Comparison of ENCODE assay signal across 8 cellular contexts in the genomic region with DNA sequence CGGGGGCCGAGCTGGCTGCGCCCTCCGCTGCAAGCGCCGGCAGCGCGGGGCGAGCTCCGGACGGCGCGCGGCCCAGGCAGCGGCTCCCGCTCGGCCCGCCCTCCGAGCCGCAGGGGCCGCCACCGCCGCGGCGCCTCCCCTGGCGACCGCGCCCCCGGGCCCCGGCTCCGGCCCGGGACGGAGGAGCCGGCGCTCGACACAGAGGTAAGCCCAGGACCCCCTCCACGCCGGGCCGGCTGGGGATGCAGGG. TPM values are rescaled to one million over a fixed set of nuclear protein-coding genes. Genes with fewer than 3 reads are reported as not detected.
DNase-seq lines count a peak whose midpoint lies in the region; ATAC-seq and TF ChIP-seq lines count a peak whose summit lies in the region.

No MANE protein-coding gene starts in this region.

- H3K4me3 ChIP-seq in CD8-positive, alpha-beta memory T cell (ENCODE audit: low read length) = no peak overlapping the region
- peak overlapping the region; percentile 66 to 98 (median 83) for H3K4me3 ChIP-seq in dorsolateral prefrontal cortex
- H3K4me3 ChIP-seq in neutrophil (ENCODE audit: low read depth in 1 of 2, low read length in 1 of 2) = peak overlapping the region; percentile 32 to 52

- intact Hi-C loops in dorsolateral prefrontal cortex (cut with DNase I) = loop anchor here (2.0 to 5.0 kb wide), 4 partner anchors 151 to 556 kb away; a partner anchor contains a TSS

- H3K27me3 Mint-ChIP-seq in CD8-positive, alpha-beta memory T cell = peaks cover 0 to 3% of the 10 kb centered on the region in 2 donors

- POLR2A ChIA-PET in CD8-positive, alpha-beta memory T cell (lab: Charles Lee) = no interaction called here

- ATAC-seq in GM19467 (IDR thresholded peaks at IDR 0.05; ENCODE audit: unreplicated experiment) = peak; percentile 47
- peak; percentile 43 for ATAC-seq in HG03442 (IDR thresholded peaks at IDR 0.05; ENCODE audit: unreplicated experiment)

- H3K9me3 ChIP-seq in CD8-positive, alpha-beta memory T cell (ENCODE audit: low read length) = no peaks in the 10 kb centered on the region
- no peaks in the 10 kb centered on the region for H3K9me3 ChIP-seq in neutrophil

- H3K27ac Mint-ChIP-seq in CD8-positive, alpha-beta memory T cell = no peak overlapping the region

- H3K36me3 ChIP-seq in CD8-positive, alpha-beta memory T cell (ENCODE audit: insufficient read depth, low read length) = no peaks in the 10 kb centered on the region
- no peaks in the 10 kb centered on the region for H3K36me3 ChIP-seq in neutrophil

- TF ChIP-seq CTCF in dorsolateral prefrontal cortex (IDR thresholded peaks at IDR 0.05 in 54 of 56, conservative IDR thresholded peaks at IDR 0.05 in 2 of 56; ENCODE audit: low read depth in 1 of 56, partially characterized antibody in 56 of 56) (no peak), neutrophil (IDR thresholded peaks at IDR 0.05) (no peak)

- no peak for DNase-seq in CD8-positive, alpha-beta memory T cell
- no peak for DNase-seq in dorsolateral prefrontal cortex
- DNase-seq in H4 (ENCODE audit: low spot score) = no peak
- DNase-seq in Kasumi-1 (lab: John Stamatoyannopoulos, UW) = no peak
- no peak for DNase-seq in DMS79 treated with DMSO at 0.1 percent for 48 hours (lab: John Stamatoyannopoulos, UW)

- H3K27ac ChIP-seq in CD8-positive, alpha-beta memory T cell (ENCODE audit: low read depth, low read length) = no peak overlapping the region
- H3K27ac ChIP-seq in dorsolateral prefrontal cortex = peak overlapping the region in 58 of 59 donors; percentile 51 to 99 (median 94)
- H3K27ac ChIP-seq in neutrophil = no peak overlapping the region

- peaks cover 5% of the 10 kb centered on the region for H3K4me1 ChIP-seq in CD8-positive, alpha-beta memory T cell (ENCODE audit: insufficient read depth, low read length)
- peaks cover 11 to 17% of the 10 kb centered on the region in 2 experiments for H3K4me1 ChIP-seq in neutrophil (ENCODE audit: control insufficient read depth in 1 of 2, insufficient read depth in 1 of 2, low read depth in 1 of 2, low read length in 1 of 2)

- CTCF ChIA-PET in CD8-positive, alpha-beta memory T cell (lab: Charles Lee) = interaction anchor here (1.0 kb wide), 1 partner anchor 174 kb away, joined by 3 read pairs; no protein-coding TSS in a partner anchor

- peaks cover 0 to 6% (median 4%) of the 10 kb centered on the region in 3 donors for H3K36me3 Mint-ChIP-seq in CD8-positive, alpha-beta memory T cell

- H3K9me3 Mint-ChIP-seq in CD8-positive, alpha-beta memory T cell = no peaks in the 10 kb centered on the region

- H3K4me1 Mint-ChIP-seq in CD8-positive, alpha-beta memory T cell = peaks cover 15 to 23% (median 19%) of the 10 kb centered on the region in 3 donors

- H3K4me3 Mint-ChIP-seq in CD8-positive, alpha-beta memory T cell = peak overlapping the region in 4 of 7 donors; percentile 85 to 99 (median 92)

- H3K27me3 ChIP-seq in CD8-positive, alpha-beta memory T cell (ENCODE audit: insufficient read depth, low read length, poor library complexity, severe bottlenecking) = no peaks in the 10 kb centered on the region
- H3K27me3 ChIP-seq in dorsolateral prefrontal cortex (no peaks in the 10 kb centered on the region), neutrophil (peaks cover 91% of the 10 kb centered on the region)

RNA-seq across cellular contexts. Expression of a gene that starts 0.2 kb away (rescaled TPM):
- 10 to 100 TPM; 21.8 to 22.2 TPM for total RNA-seq in CD8-positive, alpha-beta memory T cell
- 11.3 TPM for polyA plus RNA-seq in CD8-positive, alpha-beta memory T cell
- total RNA-seq in dorsolateral prefrontal cortex = 100 to 1,000 TPM in 1 of 120 experiments, 10 to 100 TPM in 119; 43.6 to 101 (median 74.3) TPM
- 55.5 and 68.1 TPM in 2 replicates for total RNA-seq in H4 (2014; rRNA removed; shearing (Covaris generic))

Comparison
In these comparisons a context has a peak if more than half of its experiments do, and no peak if none do; other contexts are left out.
1. H3K27ac ChIP-seq: peak in dorsolateral prefrontal cortex (58 of 59); none in CD8-positive, alpha-beta memory T cell (single experiment) and neutrophil (single experiment).